ENCODE assay signal across 8 cellular contexts in genomic region chr2:201127570-201127969, GRCh38. TPM values are rescaled to one million over a fixed set of nuclear protein-coding genes. Genes with fewer than 3 reads are reported as not detected.
DNase-seq lines count a peak whose midpoint lies in the region; ATAC-seq and TF ChIP-seq lines count a peak whose summit lies in the region.

No MANE protein-coding gene starts in this region.

- peak overlapping the region; percentile 89 for H3K4me3 ChIP-seq in OCI-LY3 (ENCODE audit: low read length)

- peaks cover 100% of the 10 kb centered on the region for H3K79me2 ChIP-seq in OCI-LY3 (ENCODE audit: low read length)

- BruUV-seq in Calu3 (replicated peaks; lab: Mats Ljungman, UMichigan): no TSS peak

- no peaks in the 10 kb centered on the region for H4K20me1 ChIP-seq in OCI-LY3 (ENCODE audit: insufficient read depth, low read length)

- H3K27me3 Mint-ChIP-seq in Calu3 (ENCODE audit: unreplicated experiment): no peaks in the 10 kb centered on the region

- no peaks in the 10 kb centered on the region for H3K27me3 ChIP-seq in OCI-LY3 (ENCODE audit: low read depth, low read length)

- intact Hi-C loops in Calu3 (cut with micrococcal nuclease; ENCODE audit: unreplicated experiment): no loop called here

- H3K4me1 Mint-ChIP-seq in Calu3 (ENCODE audit: low read depth, unreplicated experiment): peaks cover 71% of the 10 kb centered on the region

- H3K4me2 ChIP-seq in OCI-LY3 (ENCODE audit: low read length): peak overlapping the region; percentile 94

- peaks cover 37% of the 10 kb centered on the region for H3K36me3 ChIP-seq in OCI-LY3 (replicated peaks; ENCODE audit: low read depth, low read length)

- no peak for TF ChIP-seq CTCF in Calu3 (IDR thresholded peaks at IDR 0.05; ENCODE audit: unreplicated experiment)
- TF ChIP-seq CTCF in OCI-LY3 (IDR thresholded peaks at IDR 0.05; ENCODE audit: low read depth, low read length): no peak

- peaks cover 60% of the 10 kb centered on the region for H3K4me1 ChIP-seq in OCI-LY3 (ENCODE audit: low read length)

- CTCF ChIA-PET in Calu3 (lab: Charles Lee): interaction anchor here (1.4 kb wide), 1 partner anchor 9 kb away, joined by 3 read pairs; no protein-coding TSS in a partner anchor

- H3K9me3 ChIP-seq in OCI-LY3 (ENCODE audit: insufficient read depth, low read length): no peaks in the 10 kb centered on the region

- DNase-seq in Calu3 (no peak), astrocyte of the hippocampus (ENCODE audit: low read depth, low spot score) (peak; percentile 71), inferior parietal cortex (ENCODE audit: extremely low spot score) (peak; percentile 75), NCI-H2227 treated with DMSO at 0.1 percent for 48 hours (lab: John Stamatoyannopoulos, UW) (no peak), cortex of kidney (lab: John Stamatoyannopoulos, UW) (no peak)
- peak; percentile 69 for DNase-seq in stimulated activated CD8-positive, alpha-beta memory T cell treated with anti-CD3 and anti-CD28 coated beads, Interleukin-4, amount 100 ng/mL, for 48 hours

- no peaks in the 10 kb centered on the region for H3K9me3 Mint-ChIP-seq in Calu3 (ENCODE audit: low read depth, unreplicated experiment)

- no peak overlapping the region for H2AFZ ChIP-seq in OCI-LY3 (ENCODE audit: low read depth, low read length)

- ATAC-seq in HG03135 (IDR thresholded peaks at IDR 0.05; ENCODE audit: unreplicated experiment): no peak

- H3K9ac ChIP-seq in OCI-LY3 (ENCODE audit: low read length): peak overlapping the region; percentile 95

- H3K36me3 Mint-ChIP-seq in Calu3 (ENCODE audit: insufficient read depth, unreplicated experiment): peaks cover 91% of the 10 kb centered on the region

- H3K27ac ChIP-seq in OCI-LY3 (ENCODE audit: low read length): peak overlapping the region; percentile 96

- peak overlapping the region; percentile 99 for H3K27ac Mint-ChIP-seq in Calu3 (ENCODE audit: unreplicated experiment)

- peak overlapping the region; percentile 71 for H3K4me3 Mint-ChIP-seq in Calu3 (ENCODE audit: low read depth, unreplicated experiment)

RNA-seq across cellular contexts. Expression of gene CFLAR, which starts 11.6 kb away (rescaled TPM):
- 232 and 285 TPM in 2 replicates for total RNA-seq in Calu3 (2022)

RNA-seq across cellular contexts. Expression of gene CASP10, which starts 55.4 kb away (rescaled TPM):
- total RNA-seq in Calu3 (2022): 21.4 and 22.5 TPM in 2 replicates

RNA-seq across cellular contexts. Expression of gene NDUFB3, which starts 55.8 kb away (rescaled TPM):
- 133 and 140 TPM in 2 replicates for total RNA-seq in Calu3 (2022)

RNA-seq across cellular contexts. Expression of gene HYCC2, which starts 56.1 kb away (rescaled TPM):
- 37.5 and 45.6 TPM in 2 replicates for total RNA-seq in Calu3 (2022)

Comparison
In these comparisons a context has a peak if more than half of its experiments do, and no peak if none do; other contexts are left out.
1. DNase-seq: peak in astrocyte of the hippocampus (single experiment), inferior parietal cortex (single experiment) and stimulated activated CD8-positive, alpha-beta memory T cell treated with anti-CD3 and anti-CD28 coated beads, Interleukin-4, amount 100 ng/mL, for 48 hours (single experiment); none in Calu3 (single experiment), NCI-H2227 treated with DMSO at 0.1 percent for 48 hours (single experiment) and cortex of kidney (single experiment).